ENCODE assay signal across 8 cellular contexts in genomic region chr6:107866606-107867301, GRCh38.
A peak's percentile ranks its signal among the peaks of the same experiment; 100 is the strongest.
DNase-seq lines count a peak whose midpoint lies in the region; ATAC-seq and TF ChIP-seq lines count a peak whose summit lies in the region.

No MANE protein-coding gene starts in this region.

- DNase-seq in NCI-H2196 (lab: John Stamatoyannopoulos, UW; ENCODE audit: unreplicated experiment): peak; percentile 56
- DNase-seq in NCI-H2196 treated with DMSO at 0.1 percent for 48 hours (lab: John Stamatoyannopoulos, UW; ENCODE audit: unreplicated experiment): no peak
- peak; percentile 27 for DNase-seq in RWPE1 (ENCODE audit: low spot score)
- peak; percentile 20 for DNase-seq in fibroblast of gingiva (ENCODE audit: low read depth)
- peak; percentile 75 for DNase-seq in pons (ENCODE audit: low spot score)
- DNase-seq in NK-92 treated with Interleukin-12 subunit alpha and Interleukin-12 subunit beta, amount 100 ng/mL, for 24 hours (lab: John Stamatoyannopoulos, UW): no peak
- no peak for DNase-seq in posterior cingulate gyrus

- H3K27ac ChIP-seq in RWPE1: no peak overlapping the region

- intact Hi-C loops in posterior cingulate gyrus (cut with DNase I): no loop called here

- CTCF ChIA-PET in RWPE1 (lab: Yijun Ruan, JAX): interaction anchor here (0.5 to 1.4 kb wide), 11 partner anchors 10 to 1139 kb away, joined by 3 to 11 read pairs (median 3); no protein-coding TSS in a partner anchor

- ATAC-seq in HG02623 (IDR thresholded peaks at IDR 0.05; ENCODE audit: unreplicated experiment): peak; percentile 43

- POLR2A ChIA-PET in RWPE1 (lab: Yijun Ruan, JAX; ENCODE audit: low non-redundant PET): no interaction called here

- TF ChIP-seq CTCF in RWPE1 (conservative IDR thresholded peaks at IDR 0.05; ENCODE audit: low read depth): peak; percentile 37; the same call in 1 of the 2 replicates

Comparison
In these comparisons a context has a peak if more than half of its experiments do, and no peak if none do; other contexts are left out.
1. DNase-seq: peak in NCI-H2196 (single experiment), RWPE1 (single experiment), fibroblast of gingiva (single experiment) and pons (single experiment); none in NCI-H2196 treated with DMSO at 0.1 percent for 48 hours (single experiment), NK-92 treated with Interleukin-12 subunit alpha and Interleukin-12 subunit beta, amount 100 ng/mL, for 24 hours (single experiment) and posterior cingulate gyrus (0 of 10).